In genomic region chr16:57024894-57025680, GRCh38 we compare ENCODE assay signal across 22 cellular contexts. TPM values are rescaled to one million over a fixed set of nuclear protein-coding genes. Genes with fewer than 3 reads are reported as not detected.
A peak's percentile ranks its signal among the peaks of the same experiment; 100 is the strongest.
DNase-seq lines count a peak whose midpoint lies in the region; ATAC-seq and TF ChIP-seq lines count a peak whose summit lies in the region.
"Had no signal": no experiment of that assay in that cellular context is flagged by ENCODE, and none has a peak within 500 bp of the region (broad histone marks: within the 10 kb centered on the region; RNA-seq: fewer than 3 reads in every experiment).

No MANE protein-coding gene starts in this region.

- no peak for TF ChIP-seq CTCF in omental fat pad (IDR thresholded peaks at IDR 0.05)

- peak overlapping the region; percentile 75 to 95 (median 92) for H3K27ac Mint-ChIP-seq in CD4-positive, CD25-positive, alpha-beta regulatory T cell
- peak overlapping the region; percentile 46 to 93 for H3K27ac Mint-ChIP-seq in T-cell
- H3K27ac Mint-ChIP-seq: endodermal cell, H9 had no signal

- H4K91ac ChIP-seq in neuronal stem cell (ENCODE audit: low read depth, low read length, poor library complexity), result no peak overlapping the region

- H3K27me3 Mint-ChIP-seq in CD4-positive, CD25-positive, alpha-beta regulatory T cell, result no peaks in the 10 kb centered on the region
- H3K27me3 Mint-ChIP-seq in T-cell, result no peaks in the 10 kb centered on the region
- H3K27me3 Mint-ChIP-seq: activated CD4-positive, alpha-beta T cell treated with anti-CD3 and anti-CD28 coated beads, Interleukin-2, amount 10 ng/mL, durations not matched to agents 7 days and 5 days; stimulated activated naive CD8-positive, alpha-beta T cell treated with anti-CD3 and anti-CD28 coated beads, Interleukin-15, amount 100 ng/mL, for 72 hours had no signal

- no peak overlapping the region for H3K4ac ChIP-seq in neuronal stem cell (ENCODE audit: low read length)

- peak; percentile 18 for TF ChIP-seq POLR2A in GM18951 (IDR thresholded peaks at IDR 0.05; ENCODE audit: extremely low read depth, insufficient read depth, insufficient read length)
- TF ChIP-seq POLR2A in erythroblast (IDR thresholded peaks at IDR 0.05; ENCODE audit: low read length), result no peak

- H3K27ac ChIP-seq in CD4-positive, CD25-positive, alpha-beta regulatory T cell (ENCODE audit: insufficient read depth, low read length, poor library complexity, severe bottlenecking), result no peak overlapping the region
- H3K27ac ChIP-seq in neuronal stem cell (replicated peaks; ENCODE audit: low read length), result no peak overlapping the region
- H3K27ac ChIP-seq: parathyroid adenoma, transverse colon had no signal

- no peaks in the 10 kb centered on the region for H3K27me3 ChIP-seq in CD4-positive, CD25-positive, alpha-beta regulatory T cell (ENCODE audit: control insufficient read depth, insufficient read depth, low read length)
- peaks cover 0 to 26% (median 0%) of the 10 kb centered on the region in 3 experiments for H3K27me3 ChIP-seq in neuronal stem cell (ENCODE audit: control insufficient read depth in 3 of 3, insufficient read depth in 3 of 3, low read depth in 1 of 3, low read length in 3 of 3)
- H3K27me3 ChIP-seq: transverse colon had no signal

- no peaks in the 10 kb centered on the region for H3K9me3 Mint-ChIP-seq in CD4-positive, CD25-positive, alpha-beta regulatory T cell
- no peaks in the 10 kb centered on the region for H3K9me3 Mint-ChIP-seq in T-cell
- H3K9me3 Mint-ChIP-seq: activated CD4-positive, alpha-beta T cell treated with anti-CD3 and anti-CD28 coated beads, Interleukin-2, amount 10 ng/mL, durations not matched to agents 7 days and 5 days; endodermal cell; H9 had no signal

- no peak for DNase-seq in CD4-positive, CD25-positive, alpha-beta regulatory T cell
- no peak for DNase-seq in T-cell
- no peak for DNase-seq in neuronal stem cell (ENCODE audit: low spot score)
- no peak for DNase-seq in erythroblast (lab: John Stamatoyannopoulos, UW)
- no peak for DNase-seq in AG08395 (ENCODE audit: low spot score)
- DNase-seq in omental fat pad (ENCODE audit: low spot score), result no peak
- no peak for DNase-seq in putamen (ENCODE audit: low spot score)
- DNase-seq: activated CD4-positive, alpha-beta T cell treated with anti-CD3 and anti-CD28 coated beads, Interleukin-2, amount 10 ng/mL, durations not matched to agents 7 days and 5 days; activated naive CD4-positive, alpha-beta T cell treated with anti-CD3 and anti-CD28 coated beads, Interleukin-2, amount 50 U/mL, for 16 hours; Caco-2; endodermal cell; H9; Karpas-422; mammary epithelial cell; NCI-H1092; NCI-H510A treated with DMSO at 0.1 percent for 48 hours; stimulated activated CD4-positive, alpha-beta T cell treated with anti-CD3 and anti-CD28 coated beads, Interleukin-2, amount 100 ng/mL, for 24 hours; stimulated activated naive CD8-positive, alpha-beta T cell treated with anti-CD3 and anti-CD28 coated beads, Interleukin-15, amount 100 ng/mL, for 72 hours; T-helper 1 cell; transverse colon had no signal

- no peak overlapping the region for H4K8ac ChIP-seq in neuronal stem cell (ENCODE audit: low read depth, low read length)

- H2BK12ac ChIP-seq in neuronal stem cell (ENCODE audit: low read length), result no peak overlapping the region

- H3K9ac ChIP-seq in neuronal stem cell (ENCODE audit: low read depth, low read length, poor library complexity), result no peak overlapping the region
- H3K9ac ChIP-seq: parathyroid adenoma had no signal

- H3K36me3 Mint-ChIP-seq in CD4-positive, CD25-positive, alpha-beta regulatory T cell, result peaks cover 53% of the 10 kb centered on the region
- peaks cover 70% of the 10 kb centered on the region for H3K36me3 Mint-ChIP-seq in T-cell

- H3K18ac ChIP-seq in neuronal stem cell (ENCODE audit: low read length), result no peak overlapping the region

- H3K23ac ChIP-seq in neuronal stem cell (ENCODE audit: low read depth, low read length, poor library complexity), result no peak overlapping the region

- ATAC-seq in CD4-positive, CD25-positive, alpha-beta regulatory T cell (ENCODE audit: low read depth in 2 of 2), result no peak
- no peak for ATAC-seq in T-cell (replicated peaks in 1 of 4)
- no peak for ATAC-seq in omental fat pad (ENCODE audit: low FRiP score)
- ATAC-seq: stimulated activated naive CD8-positive, alpha-beta T cell treated with anti-CD3 and anti-CD28 coated beads, Interleukin-15, amount 100 ng/mL, for 72 hours had no signal

- H3K4me3 Mint-ChIP-seq in CD4-positive, CD25-positive, alpha-beta regulatory T cell, result peak overlapping the region in 2 of 4 donors; percentile 21 to 38
- peak overlapping the region in 1 of 3 donors; percentile 76 for H3K4me3 Mint-ChIP-seq in T-cell
- H3K4me3 Mint-ChIP-seq: activated CD4-positive, alpha-beta T cell treated with anti-CD3 and anti-CD28 coated beads, Interleukin-2, amount 10 ng/mL, durations not matched to agents 7 days and 5 days; endodermal cell; H9 had no signal

- peak overlapping the region; percentile 62 for H2BK5ac ChIP-seq in neuronal stem cell (ENCODE audit: low read length)

- no peak overlapping the region for H3K4me3 ChIP-seq in CD4-positive, CD25-positive, alpha-beta regulatory T cell (ENCODE audit: low read depth, low read length)
- H3K4me3 ChIP-seq in neuronal stem cell (ENCODE audit: low read length in 2 of 2), result no peak overlapping the region
- H3K4me3 ChIP-seq: transverse colon had no signal

- H3K4me1 Mint-ChIP-seq in CD4-positive, CD25-positive, alpha-beta regulatory T cell, result peaks cover 8 to 93% (median 52%) of the 10 kb centered on the region in 4 donors
- peaks cover 87 to 98% (median 94%) of the 10 kb centered on the region in 3 donors for H3K4me1 Mint-ChIP-seq in T-cell

- no peak overlapping the region for H2AFZ ChIP-seq in neuronal stem cell (ENCODE audit: low read length)
- H2AFZ ChIP-seq: parathyroid adenoma had no signal

- H3K14ac ChIP-seq in neuronal stem cell (ENCODE audit: low read length), result no peak overlapping the region

- H3K4me2 ChIP-seq in neuronal stem cell (ENCODE audit: insufficient read depth, low read length, poor library complexity, severe bottlenecking), result no peak overlapping the region

- H3K4me1 ChIP-seq in CD4-positive, CD25-positive, alpha-beta regulatory T cell (ENCODE audit: control insufficient read depth, insufficient read depth, low read length, poor library complexity, severe bottlenecking), result peaks cover 66% of the 10 kb centered on the region
- peaks cover 0 to 2% of the 10 kb centered on the region in 2 donors for H3K4me1 ChIP-seq in neuronal stem cell (ENCODE audit: control insufficient read depth in 2 of 2, insufficient read depth in 1 of 2, low read depth in 1 of 2, low read length in 2 of 2)
- H3K4me1 ChIP-seq: Caco-2, parathyroid adenoma, transverse colon had no signal

- peak overlapping the region; percentile 41 for H2BK15ac ChIP-seq in neuronal stem cell (ENCODE audit: low read length)

- CTCF ChIA-PET in T-cell (lab: Charles Lee), result interaction anchor here (0.6 to 1.6 kb wide), 2 partner anchors 61 to 498 kb away, joined by 3 read pairs; no protein-coding TSS in a partner anchor

- H3K79me1 ChIP-seq in neuronal stem cell (ENCODE audit: low read depth, low read length), result no peaks in the 10 kb centered on the region

- H3K9me3 ChIP-seq in CD4-positive, CD25-positive, alpha-beta regulatory T cell (ENCODE audit: control insufficient read depth in 2 of 2, low read length in 2 of 2), result no peaks in the 10 kb centered on the region
- no peaks in the 10 kb centered on the region for H3K9me3 ChIP-seq in neuronal stem cell (replicated peaks in 1 of 2; ENCODE audit: control insufficient read depth in 2 of 2, insufficient read depth in 1 of 2, low read depth in 1 of 2, low read length in 2 of 2)
- H3K9me3 ChIP-seq: Caco-2, transverse colon had no signal

- no CpG with 5 or more reads among the region's 19 CpGs for WGBS in neuronal stem cell (ENCODE audit: extremely low coverage in 2 of 2, insufficient read length in 2 of 2, insufficient replicate concordance in 1 of 2), 2 donors

- H2AK5ac ChIP-seq in neuronal stem cell (ENCODE audit: low read depth, low read length), result peak overlapping the region; percentile 51

- POLR2A ChIA-PET in T-cell (lab: Charles Lee), result interaction anchor here (0.6 to 1.4 kb wide), 2 partner anchors 14 to 56 kb away, joined by 3 to 4 read pairs; no protein-coding TSS in a partner anchor

- no peak overlapping the region for H2BK120ac ChIP-seq in neuronal stem cell (ENCODE audit: low read depth, low read length)

- in situ Hi-C loops in GM18951 (cut with MboI; ENCODE audit: low sequenced_read_pairs, unreplicated experiment), result no loop called here

- H3K36me3 ChIP-seq in CD4-positive, CD25-positive, alpha-beta regulatory T cell (ENCODE audit: control insufficient read depth, insufficient read depth, low read length), result peaks cover 82% of the 10 kb centered on the region
- no peaks in the 10 kb centered on the region for H3K36me3 ChIP-seq in neuronal stem cell (replicated peaks in 1 of 2; ENCODE audit: control insufficient read depth in 2 of 2, insufficient read depth in 2 of 2, low read length in 2 of 2)

RNA-seq across cellular contexts. Expression of gene NLRC5, which starts 35.7 kb away (rescaled TPM):
- total RNA-seq in CD4-positive, CD25-positive, alpha-beta regulatory T cell, result 842 TPM
- 100 to 1,000 TPM in 1 of 4 donors, 10 to 100 TPM in 3; 75.3 to 112 (median 97.2) TPM for polyA plus RNA-seq in CD4-positive, CD25-positive, alpha-beta regulatory T cell
- 100 to 1,000 TPM; 390 to 711 (median 496) TPM for total RNA-seq in T-cell
- polyA plus RNA-seq in neuronal stem cell (2013, experiment 1 of 2), result 0.06 TPM
- 0.39 TPM for polyA plus RNA-seq in neuronal stem cell (2013, experiment 2 of 2)
- 100 to 1,000 TPM in 1 of 4 donors, 10 to 100 TPM in 3; 20.6 to 189 (median 43.2) TPM for total RNA-seq in omental fat pad
